12 cellular contexts compared by ENCODE assay signal in the genomic region with DNA sequence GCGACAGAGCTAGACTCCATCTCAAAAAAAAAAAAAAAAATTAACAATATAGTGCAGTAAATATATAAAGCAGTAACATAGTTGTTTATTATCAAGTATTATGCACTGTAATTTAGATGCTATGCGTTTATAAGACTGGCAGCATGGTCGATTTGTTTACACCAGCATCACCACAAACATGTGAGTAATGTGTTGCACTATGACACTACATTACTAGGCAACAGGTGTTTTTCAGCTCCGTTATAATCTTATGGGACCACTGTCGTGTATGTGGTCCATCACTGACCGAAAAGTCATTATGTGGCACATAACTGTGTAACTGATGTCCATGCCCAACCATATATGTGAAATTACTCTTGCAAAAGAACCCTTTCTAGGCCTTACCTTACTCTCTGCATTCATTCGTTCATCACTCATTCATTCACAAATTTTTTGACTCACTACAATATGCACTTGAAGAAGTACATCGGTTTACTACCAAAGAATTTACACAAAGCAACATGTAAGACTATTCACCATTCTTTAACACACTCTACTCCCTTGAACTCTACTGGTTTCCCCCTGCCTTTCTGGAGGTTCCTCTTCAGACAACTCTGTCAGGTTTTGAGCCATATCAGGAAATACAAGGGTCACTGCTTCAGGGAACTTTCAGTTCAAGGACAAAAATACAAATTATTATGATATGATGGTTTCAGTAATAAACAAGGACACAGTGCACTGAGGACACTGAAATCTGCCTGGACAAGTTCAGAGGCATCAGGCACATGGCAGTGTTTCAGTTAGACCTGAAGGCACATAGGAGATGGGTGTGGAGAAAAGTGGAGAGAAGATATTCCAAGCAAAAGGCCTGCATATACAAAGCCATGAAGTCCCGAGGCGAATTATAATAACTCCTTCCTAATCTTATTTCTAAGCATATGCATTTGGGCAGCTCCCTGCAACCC. TPM values are rescaled to one million over a fixed set of nuclear protein-coding genes. Genes with fewer than 3 reads are reported as not detected.
A peak's percentile ranks its signal among the peaks of the same experiment; 100 is the strongest.
DNase-seq lines count a peak whose midpoint lies in the region; ATAC-seq, FAIRE-seq and TF ChIP-seq lines count a peak whose summit lies in the region.
"Had no signal": no experiment of that assay in that cellular context is flagged by ENCODE, and none has a peak within 500 bp of the region (broad histone marks: within the 10 kb centered on the region; RNA-seq: fewer than 3 reads in every experiment).

No MANE protein-coding gene starts in this region.

- H3K4me2 ChIP-seq in OCI-LY7 (ENCODE audit: low read length): peak overlapping the region; percentile 33; the same call in 1 of the 2 replicates

- POLR2A ChIA-PET in OCI-LY7 (lab: Charles Lee): interaction anchor here (0.6 to 2.3 kb wide), 4 partner anchors 9 to 1462 kb away, joined by 3 to 9 read pairs (median 3); no protein-coding TSS in a partner anchor

- no peak for TF ChIP-seq POLR2A in gastroesophageal sphincter (IDR thresholded peaks at IDR 0.05)

- H3K4me3 Mint-ChIP-seq in activated T-cell treated with anti-CD3 and anti-CD28 coated beads, Interleukin-2, amount 50 U/mL, for 24 hours: no peak overlapping the region
- H3K4me3 Mint-ChIP-seq in activated T-cell treated with anti-CD3 and anti-CD28 coated beads, Interleukin-2, amount 50 U/mL, for 4 hours: no peak overlapping the region
- H3K4me3 Mint-ChIP-seq: activated naive CD4-positive, alpha-beta T cell treated with anti-CD3 and anti-CD28 coated beads, Interleukin-2, amount 10 ng/mL, durations not matched to agents 7 days and 5 days; endodermal cell had no signal

- CTCF ChIA-PET in OCI-LY7 (lab: Charles Lee; ENCODE audit: unreplicated experiment): no interaction called here

- H3K27me3 ChIP-seq in gastroesophageal sphincter: no peaks in the 10 kb centered on the region
- H3K27me3 ChIP-seq in thoracic aorta (replicated peaks; ENCODE audit: insufficient read depth): no peaks in the 10 kb centered on the region

- H3K9me3 ChIP-seq in OCI-LY7 (ENCODE audit: low read length) (no peaks in the 10 kb centered on the region), gastroesophageal sphincter (no peaks in the 10 kb centered on the region), thoracic aorta (no peaks in the 10 kb centered on the region), kidney (ENCODE audit: control insufficient read depth in 1 of 2, low read length in 2 of 2) (no peaks in the 10 kb centered on the region)

- H3K27ac ChIP-seq in OCI-LY7 (ENCODE audit: low read depth, low read length, poor library complexity, severe bottlenecking) (peak overlapping the region; percentile 2), gastroesophageal sphincter (peak overlapping the region; percentile 80 to 91 (median 84)), thoracic aorta (peak overlapping the region; percentile 53 to 58), kidney (ENCODE audit: low read depth in 2 of 2, low read length in 2 of 2) (no peak overlapping the region)

- peaks cover 55% of the 10 kb centered on the region for H3K4me1 Mint-ChIP-seq in activated T-cell treated with anti-CD3 and anti-CD28 coated beads, Interleukin-2, amount 50 U/mL, for 24 hours (ENCODE audit: low read depth)
- H3K4me1 Mint-ChIP-seq in activated T-cell treated with anti-CD3 and anti-CD28 coated beads, Interleukin-2, amount 50 U/mL, for 4 hours (ENCODE audit: low read depth): peaks cover 71% of the 10 kb centered on the region

- TSS peak; percentile 13 for BruUV-seq in OCI-LY7 (replicated peaks; lab: Mats Ljungman, UMichigan)

- intact Hi-C loops in OCI-LY7 (cut with micrococcal nuclease; ENCODE audit: unreplicated experiment) (no loop called here), kidney (cut with DNase I) (loop anchor here (10.0 kb wide), 1 partner anchor 54 kb away; no protein-coding TSS in a partner anchor)

- no peak overlapping the region for H2AFZ ChIP-seq in OCI-LY7 (ENCODE audit: low read length)
- H2AFZ ChIP-seq: parathyroid adenoma had no signal

- H4K20me1 ChIP-seq in OCI-LY7 (ENCODE audit: insufficient read depth, low read length): peaks cover 33% of the 10 kb centered on the region

- peaks cover 100% of the 10 kb centered on the region for H3K79me2 ChIP-seq in OCI-LY7 (ENCODE audit: insufficient read depth, low read depth, low read length)

- H3K27me3 Mint-ChIP-seq in activated T-cell treated with anti-CD3 and anti-CD28 coated beads, Interleukin-2, amount 50 U/mL, for 24 hours: no peaks in the 10 kb centered on the region
- H3K27me3 Mint-ChIP-seq in activated T-cell treated with anti-CD3 and anti-CD28 coated beads, Interleukin-2, amount 50 U/mL, for 4 hours (ENCODE audit: low read depth): no peaks in the 10 kb centered on the region
- H3K27me3 Mint-ChIP-seq: activated naive CD4-positive, alpha-beta T cell treated with anti-CD3 and anti-CD28 coated beads, Interleukin-2, amount 10 ng/mL, durations not matched to agents 7 days and 5 days had no signal

- H3K9ac ChIP-seq in kidney (ENCODE audit: low read length in 2 of 2): no peak overlapping the region
- H3K9ac ChIP-seq: parathyroid adenoma had no signal

- no peak overlapping the region for H3K4me3 ChIP-seq in OCI-LY7 (ENCODE audit: low read depth, low read length, poor library complexity, severe bottlenecking)
- no peak overlapping the region for H3K4me3 ChIP-seq in gastroesophageal sphincter
- H3K4me3 ChIP-seq in thoracic aorta: peak overlapping the region; percentile 29
- H3K4me3 ChIP-seq in kidney (ENCODE audit: low read length in 2 of 2): no peak overlapping the region

- peak overlapping the region; percentile 67 for H3K27ac Mint-ChIP-seq in activated T-cell treated with anti-CD3 and anti-CD28 coated beads, Interleukin-2, amount 50 U/mL, for 24 hours
- H3K27ac Mint-ChIP-seq: activated naive CD4-positive, alpha-beta T cell treated with anti-CD3 and anti-CD28 coated beads, Interleukin-2, amount 10 ng/mL, durations not matched to agents 7 days and 5 days; endodermal cell had no signal

- no peaks in the 10 kb centered on the region for H3K9me2 ChIP-seq in OCI-LY7 (ENCODE audit: insufficient read depth, low read length)

- H3K4me1 ChIP-seq in OCI-LY7 (ENCODE audit: insufficient read depth, low read length, poor library complexity, severe bottlenecking) (peaks cover 63% of the 10 kb centered on the region), gastroesophageal sphincter (peaks cover 22 to 99% (median 47%) of the 10 kb centered on the region in 3 donors), thoracic aorta (ENCODE audit: control insufficient read depth in 1 of 2, low read depth in 2 of 2) (peaks cover 57 to 96% of the 10 kb centered on the region in 2 donors), kidney (ENCODE audit: control insufficient read depth in 1 of 2, insufficient read depth in 1 of 2, low read depth in 1 of 2, low read length in 2 of 2) (peaks cover 28 to 48% of the 10 kb centered on the region in 2 donors)

- H3K36me3 Mint-ChIP-seq in activated T-cell treated with anti-CD3 and anti-CD28 coated beads, Interleukin-2, amount 50 U/mL, for 24 hours (ENCODE audit: low read depth): peaks cover 10% of the 10 kb centered on the region
- H3K36me3 Mint-ChIP-seq in activated T-cell treated with anti-CD3 and anti-CD28 coated beads, Interleukin-2, amount 50 U/mL, for 4 hours (ENCODE audit: insufficient read depth): peaks cover 18% of the 10 kb centered on the region

- no peak for DNase-seq in activated T-cell treated with anti-CD3 and anti-CD28 coated beads, Interleukin-2, amount 50 U/mL, for 24 hours
- DNase-seq in activated T-cell treated with anti-CD3 and anti-CD28 coated beads, Interleukin-2, amount 50 U/mL, for 4 hours: no peak
- DNase-seq in OCI-LY7 (ENCODE audit: low spot score) (no peak), thoracic aorta (ENCODE audit: low spot score) (no peak), kidney (no peak), NCI-H345 treated with DMSO at 0.1 percent for 48 hours (lab: John Stamatoyannopoulos, UW; ENCODE audit: unreplicated experiment) (no peak)
- DNase-seq: activated naive CD4-positive, alpha-beta T cell treated with anti-CD3 and anti-CD28 coated beads, Interleukin-2, amount 10 ng/mL, durations not matched to agents 7 days and 5 days; endodermal cell; MM.1S had no signal

- H3K36me3 ChIP-seq in OCI-LY7 (ENCODE audit: insufficient read depth, low read length) (peaks cover 65% of the 10 kb centered on the region), gastroesophageal sphincter (peaks cover 0 to under 1% of the 10 kb centered on the region in 2 donors), thoracic aorta (no peaks in the 10 kb centered on the region), kidney (ENCODE audit: control insufficient read depth in 1 of 2, insufficient read depth in 2 of 2, low read length in 2 of 2) (peaks cover 0 to 2% of the 10 kb centered on the region in 2 donors)

- H3K9me3 Mint-ChIP-seq in activated T-cell treated with anti-CD3 and anti-CD28 coated beads, Interleukin-2, amount 50 U/mL, for 24 hours: no peaks in the 10 kb centered on the region
- no peaks in the 10 kb centered on the region for H3K9me3 Mint-ChIP-seq in activated T-cell treated with anti-CD3 and anti-CD28 coated beads, Interleukin-2, amount 50 U/mL, for 4 hours
- H3K9me3 Mint-ChIP-seq: activated naive CD4-positive, alpha-beta T cell treated with anti-CD3 and anti-CD28 coated beads, Interleukin-2, amount 10 ng/mL, durations not matched to agents 7 days and 5 days; endodermal cell had no signal

- WGBS in gastroesophageal sphincter (ENCODE audit: low coverage in 1 of 2), 2 donors: 59 to 66% methylated on average over 9 to 10 of the region's 10 CpGs

- TF ChIP-seq CTCF in OCI-LY7 (conservative IDR thresholded peaks at IDR 0.05; ENCODE audit: low read length) (no peak), gastroesophageal sphincter (IDR thresholded peaks at IDR 0.05) (no peak), thoracic aorta (IDR thresholded peaks at IDR 0.05) (no peak), kidney (IDR thresholded peaks at IDR 0.05; ENCODE audit: borderline replicate concordance, extremely low read depth, insufficient read depth) (no peak)

- no peak for ATAC-seq in activated T-cell treated with anti-CD3 and anti-CD28 coated beads, Interleukin-2, amount 50 U/mL, for 4 hours
- ATAC-seq in gastroesophageal sphincter (no peak), thoracic aorta (ENCODE audit: insufficient number of reproducible peaks, low FRiP score, low read depth) (no peak), HG03175 (IDR thresholded peaks at IDR 0.05; ENCODE audit: unreplicated experiment) (no peak)

- FAIRE-seq in kidney (lab: Jason Lieb, UNC): no peak

- no peak for TF ChIP-seq EP300 in gastroesophageal sphincter (IDR thresholded peaks at IDR 0.05)

RNA-seq across cellular contexts. Expression of a gene that starts 17.4 kb away (rescaled TPM):
- 10 to 100 TPM; 53.7 to 90.6 (median 58.6) TPM for total RNA-seq in activated T-cell treated with anti-CD3 and anti-CD28 coated beads, Interleukin-2, amount 50 U/mL, for 4 hours
- total RNA-seq in OCI-LY7 (2014; rRNA removed; shearing (Covaris generic)): 165 and 179 TPM in 2 replicates
- total RNA-seq in OCI-LY7 (2022) (167 and 199 TPM in 2 replicates), gastroesophageal sphincter (1,000 to 10,000 TPM in 3 of 4 donors, 100 to 1,000 TPM in 1; 998 to 2,832 (median 1,462) TPM), thoracic aorta (1,000 to 10,000 TPM; 1,541 to 1,574 TPM), kidney (410 TPM)
- 156 TPM for polyA plus RNA-seq in kidney (ENCODE audit: insufficient read depth, low read depth, low replicate concordance)

Comparison
In these comparisons a context has a peak if more than half of its experiments do, and no peak if none do; other contexts are left out.
1. H3K27ac ChIP-seq: peak in OCI-LY7 (single experiment), gastroesophageal sphincter (4 of 4) and thoracic aorta (2 of 2); none in kidney (0 of 2).